16 cellular contexts compared by ENCODE assay signal in the genomic region with DNA sequence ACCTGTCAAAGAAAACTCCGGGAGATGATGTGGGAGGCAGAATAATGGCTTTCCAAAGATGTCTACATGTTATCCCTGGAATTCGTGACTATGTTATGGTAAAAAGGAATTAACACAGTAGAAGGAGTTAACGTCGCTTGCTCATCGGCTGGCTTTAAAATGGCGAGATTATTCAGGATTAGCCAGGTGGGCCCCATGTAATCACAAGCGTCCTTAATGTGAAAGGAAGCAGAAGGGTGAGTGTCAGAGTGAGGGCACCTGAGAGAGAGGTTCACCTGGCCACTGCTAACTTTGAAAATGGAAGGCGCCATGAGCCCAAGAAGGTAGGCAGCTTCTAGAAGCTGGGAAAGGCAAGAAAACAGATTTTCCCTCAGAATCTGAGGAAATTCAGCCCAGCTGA.
A peak's percentile ranks its signal among the peaks of the same experiment; 100 is the strongest.
DNase-seq lines count a peak whose midpoint lies in the region; TF ChIP-seq lines count a peak whose summit lies in the region.
"Had no signal": no experiment of that assay in that cellular context is flagged by ENCODE, and none has a peak within 500 bp of the region (broad histone marks: within the 10 kb centered on the region; RNA-seq: fewer than 3 reads in every experiment).

No MANE protein-coding gene starts in this region.

- no peak overlapping the region for H3K4ac ChIP-seq in H9 (ENCODE audit: low read depth, low read length)

- no peak overlapping the region for H3K4me2 ChIP-seq in H9 (ENCODE audit: insufficient read depth, insufficient read length, low read length)
- no peak overlapping the region for H3K4me2 ChIP-seq in neural progenitor cell

- peaks cover 11% of the 10 kb centered on the region; the same call in 1 of the 2 replicates for H3K27me3 Mint-ChIP-seq in H9 (ENCODE audit: low read depth)
- peaks cover 51% of the 10 kb centered on the region for H3K27me3 Mint-ChIP-seq in endodermal cell (ENCODE audit: insufficient read depth)
- H3K27me3 Mint-ChIP-seq in neural progenitor cell (ENCODE audit: insufficient read depth, low read depth), result peaks cover 7% of the 10 kb centered on the region

- H4K20me1 ChIP-seq in H9 (ENCODE audit: control insufficient read depth, insufficient read depth, insufficient read length) (no peaks in the 10 kb centered on the region), neural progenitor cell (ENCODE audit: low read depth) (no peaks in the 10 kb centered on the region)

- no CpG with 5 or more reads among the region's 8 CpGs for WGBS in H9 (ENCODE audit: extremely low coverage, insufficient read length, low lambda C conversion rate)
- WGBS in endodermal cell (ENCODE audit: insufficient coverage in 1 of 2, insufficient read length in 1 of 2), 2 experiments, result 71 to 79% methylated on average over 8 of the region's 8 CpGs

- H2AFZ ChIP-seq in H9 (ENCODE audit: low read length) (no peak overlapping the region), neural progenitor cell (replicated peaks) (no peak overlapping the region)

- H3K18ac ChIP-seq in H9 (ENCODE audit: insufficient read length, low read depth, low read length), result no peak overlapping the region

- in situ Hi-C loops in GM13976 (cut with MboI; ENCODE audit: low sequenced_read_pairs, unreplicated experiment), result no loop called here

- H3K79me2 ChIP-seq in H9 (ENCODE audit: insufficient read depth, low read length) (no peaks in the 10 kb centered on the region), neural progenitor cell (ENCODE audit: low read depth) (no peaks in the 10 kb centered on the region)

- no peaks in the 10 kb centered on the region for H3K79me1 ChIP-seq in H9 (ENCODE audit: insufficient read depth, low read depth, low read length, poor library complexity, severe bottlenecking)

- H3K23ac ChIP-seq in H9 (ENCODE audit: insufficient read length, low read depth, low read length), result no peak overlapping the region

- H3K4me1 ChIP-seq in H9 (ENCODE audit: insufficient read depth, low read length) (no peaks in the 10 kb centered on the region; the same call in 1 of the 2 replicates), endodermal cell (ENCODE audit: control insufficient read depth, insufficient read depth, low read length) (peaks cover 5% of the 10 kb centered on the region), neural progenitor cell (peaks cover 11% of the 10 kb centered on the region)
- H3K4me1 ChIP-seq: HAP-1 had no signal

- TF ChIP-seq CTCF in H9 (conservative IDR thresholded peaks at IDR 0.05), result no peak
- no peak for TF ChIP-seq CTCF in WERI-Rb-1 (IDR thresholded peaks at IDR 0.05; ENCODE audit: low read depth, low read length)
- no peak for TF ChIP-seq CTCF in endodermal cell (conservative IDR thresholded peaks at IDR 0.05)
- TF ChIP-seq CTCF in neural progenitor cell (IDR thresholded peaks at IDR 0.05), result no peak
- TF ChIP-seq CTCF in GM13976 (IDR thresholded peaks at IDR 0.05; ENCODE audit: borderline replicate concordance, control extremely low read depth, extremely low read depth, insufficient read depth, missing control alignments), result no peak

- H3K9ac ChIP-seq in H9 (ENCODE audit: extremely low read depth, insufficient read length, low read length) (no peak overlapping the region), endodermal cell (ENCODE audit: extremely low read depth, low read length, poor library complexity, severe bottlenecking) (no peak overlapping the region), neural progenitor cell (no peak overlapping the region)

- H2BK12ac ChIP-seq in H9 (ENCODE audit: insufficient read length, low read depth, low read length), result no peak overlapping the region

- no peak overlapping the region for H3K4me3 ChIP-seq in WERI-Rb-1 (ENCODE audit: low read depth, low read length)
- no peak overlapping the region for H3K4me3 ChIP-seq in endodermal cell (ENCODE audit: low read length)
- H3K4me3 ChIP-seq in neural progenitor cell, result no peak overlapping the region
- H3K4me3 ChIP-seq: HAP-1 had no signal

- no peaks in the 10 kb centered on the region for H3F3A ChIP-seq in neural progenitor cell (ENCODE audit: low read depth)

- H3K9me3 Mint-ChIP-seq in H9 (peaks cover 9 to 11% of the 10 kb centered on the region in 2 experiments), endodermal cell (peaks cover 9% of the 10 kb centered on the region), neural progenitor cell (no peaks in the 10 kb centered on the region)

- no peak overlapping the region for H4K8ac ChIP-seq in H9 (replicated peaks; ENCODE audit: insufficient read length, low read depth, low read length)

- H2BK15ac ChIP-seq in H9 (ENCODE audit: low read depth, low read length), result no peak overlapping the region

- H3T11ph ChIP-seq in H9 (ENCODE audit: low read length), result no peak overlapping the region

- no peak overlapping the region for H2BK5ac ChIP-seq in H9 (ENCODE audit: insufficient read length, low read length)

- H3K36me3 Mint-ChIP-seq in H9 (ENCODE audit: insufficient read depth in 1 of 3, low read depth in 3 of 3) (peaks cover 3 to 11% (median 4%) of the 10 kb centered on the region in 3 experiments), endodermal cell (ENCODE audit: low read depth) (peaks cover 3% of the 10 kb centered on the region), neural progenitor cell (no peaks in the 10 kb centered on the region)
- H3K36me3 Mint-ChIP-seq: CD4-positive, alpha-beta memory T cell had no signal

- H3K14ac ChIP-seq in H9 (ENCODE audit: insufficient read depth, low read length), result no peak overlapping the region

- H3K4me3 Mint-ChIP-seq in H9 (no peak overlapping the region), endodermal cell (no peak overlapping the region), neural progenitor cell (no peak overlapping the region)
- H3K4me3 Mint-ChIP-seq: CD4-positive, alpha-beta memory T cell; HFFc6 had no signal

- H4K91ac ChIP-seq in H9 (ENCODE audit: insufficient read length, low read depth, low read length), result no peak overlapping the region

- no peaks in the 10 kb centered on the region for H3K9me3 ChIP-seq in H9 (ENCODE audit: control insufficient read depth, low read depth, low read length)
- peaks cover 4% of the 10 kb centered on the region for H3K9me3 ChIP-seq in WERI-Rb-1 (ENCODE audit: severe bottlenecking)
- H3K9me3 ChIP-seq in endodermal cell (ENCODE audit: control insufficient read depth, low read length), result peaks cover 12% of the 10 kb centered on the region
- peaks cover 3% of the 10 kb centered on the region for H3K9me3 ChIP-seq in neural progenitor cell (ENCODE audit: low read depth)
- H3K9me3 ChIP-seq: HAP-1 had no signal

- no peak overlapping the region for H2BK20ac ChIP-seq in H9 (ENCODE audit: low read depth, low read length, poor library complexity, severe bottlenecking)

- peak; percentile 34 for DNase-seq in H9
- peak; percentile 68 for DNase-seq in WERI-Rb-1
- DNase-seq in endodermal cell, result peak; percentile 74
- DNase-seq in neural progenitor cell (ENCODE audit: low spot score), result peak; percentile 13
- no peak for DNase-seq in NCI-H510A treated with DMSO at 0.1 percent for 48 hours (lab: John Stamatoyannopoulos, UW)
- no peak for DNase-seq in GM13976 (ENCODE audit: low spot score)
- no peak for DNase-seq in amniotic stem cell (lab: John Stamatoyannopoulos, UW)
- DNase-seq: C1 segment of cervical spinal cord; Calu3; CD4-positive, alpha-beta memory T cell; COR-L47; DMS53; DMS79 treated with DMSO at 0.1 percent for 48 hours; GF-D8; HFFc6 had no signal

- no peak overlapping the region for H3K56ac ChIP-seq in H9 (ENCODE audit: insufficient read length, low read depth, low read length)

- H3K36me3 ChIP-seq in WERI-Rb-1, result no peaks in the 10 kb centered on the region
- H3K36me3 ChIP-seq in endodermal cell (ENCODE audit: control insufficient read depth, insufficient read depth, low read length), result no peaks in the 10 kb centered on the region
- H3K36me3 ChIP-seq in neural progenitor cell, result peaks cover 7% of the 10 kb centered on the region
- H3K36me3 ChIP-seq: HAP-1 had no signal

- H2AK5ac ChIP-seq in H9 (ENCODE audit: insufficient read length, low read length), result no peak overlapping the region

- H4K5ac ChIP-seq in H9 (ENCODE audit: insufficient read length, low read depth, low read length), result no peak overlapping the region

- H3K27ac ChIP-seq in H9 (ENCODE audit: insufficient read length, low read depth, low read length), result no peak overlapping the region
- H3K27ac ChIP-seq in WERI-Rb-1, result no peak overlapping the region
- H3K27ac ChIP-seq in endodermal cell (ENCODE audit: low read depth, low read length), result no peak overlapping the region
- no peak overlapping the region for H3K27ac ChIP-seq in neural progenitor cell

- no peaks in the 10 kb centered on the region for H3K23me2 ChIP-seq in H9 (ENCODE audit: insufficient read length, low read depth, low read length, poor library complexity, severe bottlenecking)

- H2BK120ac ChIP-seq in H9 (ENCODE audit: low read depth, low read length, poor library complexity, severe bottlenecking), result no peak overlapping the region

- H3K27ac Mint-ChIP-seq in H9 (peak overlapping the region in 1 of 3 experiments; percentile 21; a peak in 1 of 7 replicates), endodermal cell (no peak overlapping the region), neural progenitor cell (no peak overlapping the region)
- H3K27ac Mint-ChIP-seq: CD4-positive, alpha-beta memory T cell; HFFc6 had no signal

- peaks cover 16 to 23% of the 10 kb centered on the region in 2 experiments for H3K4me1 Mint-ChIP-seq in H9
- peaks cover 22% of the 10 kb centered on the region for H3K4me1 Mint-ChIP-seq in endodermal cell
- peaks cover 5% of the 10 kb centered on the region for H3K4me1 Mint-ChIP-seq in neural progenitor cell
- H3K4me1 Mint-ChIP-seq: CD4-positive, alpha-beta memory T cell had no signal

- H3K27me3 ChIP-seq in H9 (ENCODE audit: insufficient read depth, low read length) (no peaks in the 10 kb centered on the region), WERI-Rb-1 (ENCODE audit: insufficient read depth, low read depth, severe bottlenecking) (no peaks in the 10 kb centered on the region), endodermal cell (ENCODE audit: control insufficient read depth, insufficient read depth, low read length, poor library complexity, severe bottlenecking) (peaks cover 31% of the 10 kb centered on the region), neural progenitor cell (no peaks in the 10 kb centered on the region)

Comparison
In these comparisons a context has a peak if more than half of its experiments do, and no peak if none do; other contexts are left out.
1. DNase-seq: peak in H9 (single experiment), WERI-Rb-1 (single experiment), endodermal cell (single experiment) and neural progenitor cell (single experiment); none in NCI-H510A treated with DMSO at 0.1 percent for 48 hours (single experiment), GM13976 (single experiment) and amniotic stem cell (single experiment).